ENCODE assay signal across 15 cellular contexts in genomic region chr12:104939089-104939488, GRCh38. TPM values are rescaled to one million over a fixed set of nuclear protein-coding genes. Genes with fewer than 3 reads are reported as not detected.
A peak's percentile ranks its signal among the peaks of the same experiment; 100 is the strongest.
DNase-seq lines count a peak whose midpoint lies in the region; ATAC-seq and FAIRE-seq lines count a peak whose summit lies in the region.
"Had no signal": no experiment of that assay in that cellular context is flagged by ENCODE, and none has a peak within 500 bp of the region (broad histone marks: within the 10 kb centered on the region; RNA-seq: fewer than 3 reads in every experiment).

No MANE protein-coding gene starts in this region.

- WGBS in small intestine, 3 donors, result 49 to 73% (median 72%) methylated on average over 2 of the region's 2 CpGs

- intact Hi-C loops in cardiac septum (cut with DNase I), result no loop called here

- H3K4me1 ChIP-seq in adipocyte (ENCODE audit: control insufficient read depth, insufficient read depth, low read length) (peaks cover 32% of the 10 kb centered on the region), mucosa of rectum (ENCODE audit: control insufficient read depth in 2 of 2, insufficient read depth in 2 of 2, low read length in 2 of 2) (peaks cover 0 to 5% of the 10 kb centered on the region in 2 donors), small intestine (ENCODE audit: control insufficient read depth in 2 of 2, insufficient read depth in 1 of 2, low read depth in 1 of 2, low read length in 1 of 2) (no peaks in the 10 kb centered on the region)
- H3K4me1 ChIP-seq: BLaER1 had no signal

- FAIRE-seq in small intestine (lab: Jason Lieb, UNC), result no peak
- FAIRE-seq: H1 had no signal

- ATAC-seq in left lobe of liver (peak; percentile 37), HG03442 (IDR thresholded peaks at IDR 0.05; ENCODE audit: unreplicated experiment) (no peak)

- no peaks in the 10 kb centered on the region for H3K27me3 ChIP-seq in adipocyte (replicated peaks; ENCODE audit: control insufficient read depth, insufficient read depth, low read length)
- no peaks in the 10 kb centered on the region for H3K27me3 ChIP-seq in mucosa of rectum (ENCODE audit: control insufficient read depth in 2 of 2, insufficient read depth in 2 of 2, low read length in 2 of 2)
- H3K27me3 ChIP-seq in small intestine (ENCODE audit: control insufficient read depth in 2 of 2, insufficient read depth in 2 of 2, low read length in 2 of 2), result no peaks in the 10 kb centered on the region
- H3K27me3 ChIP-seq: BLaER1 had no signal

- no peaks in the 10 kb centered on the region for H3K36me3 ChIP-seq in adipocyte (ENCODE audit: control insufficient read depth, insufficient read depth, low read length, severe bottlenecking)
- no peaks in the 10 kb centered on the region for H3K36me3 ChIP-seq in mucosa of rectum (ENCODE audit: control insufficient read depth in 2 of 2, insufficient read depth in 2 of 2, low read length in 2 of 2)
- H3K36me3 ChIP-seq in small intestine (ENCODE audit: control insufficient read depth in 2 of 2, insufficient read depth in 2 of 2, low read length in 2 of 2), result no peaks in the 10 kb centered on the region
- H3K36me3 ChIP-seq: BLaER1, HAP-1 had no signal

- peak overlapping the region; percentile 1 to 52 for H3K27ac ChIP-seq in mucosa of rectum (ENCODE audit: low read depth in 2 of 2, low read length in 2 of 2)
- no peak overlapping the region for H3K27ac ChIP-seq in small intestine (ENCODE audit: low read depth in 1 of 2, low read length in 1 of 2)
- H3K27ac ChIP-seq: BLaER1 had no signal

- H3K9me3 ChIP-seq in adipocyte (ENCODE audit: control insufficient read depth, low read length) (peaks cover 5% of the 10 kb centered on the region), mucosa of rectum (ENCODE audit: control insufficient read depth in 2 of 2, low read length in 2 of 2) (no peaks in the 10 kb centered on the region), small intestine (ENCODE audit: control insufficient read depth, low read depth) (no peaks in the 10 kb centered on the region)

- H3K9ac ChIP-seq in adipocyte (ENCODE audit: low read length) (peak overlapping the region; percentile 27), mucosa of rectum (ENCODE audit: low read depth in 1 of 2, low read length in 2 of 2) (no peak overlapping the region)
- H3K9ac ChIP-seq: BLaER1 had no signal

- DNase-seq in adipocyte (ENCODE audit: low read depth) (no peak), left lobe of liver (ENCODE audit: low spot score) (no peak), small intestine (peak; percentile 84), cardiac septum (ENCODE audit: low spot score) (no peak), NCI-H1930 (lab: John Stamatoyannopoulos, UW) (no peak)
- DNase-seq: 8988T; AML-193; CD4-positive, CD25-positive, alpha-beta regulatory T cell; DMS53; GF-D8 had no signal

- H3K4me3 ChIP-seq in adipocyte (ENCODE audit: low read length) (peak overlapping the region; percentile 12), mucosa of rectum (ENCODE audit: low read length in 2 of 2) (no peak overlapping the region), small intestine (ENCODE audit: low read depth in 1 of 2, low read length in 2 of 2) (no peak overlapping the region)
- H3K4me3 ChIP-seq: BLaER1, HAP-1 had no signal

RNA-seq across cellular contexts. Expression of gene SLC41A2, which starts 19.0 kb away (rescaled TPM):
- total RNA-seq in left lobe of liver (93.1 TPM), cardiac septum (6.8 TPM)
- polyA plus RNA-seq in small intestine, result 10 to 100 TPM; 14.3 to 27.5 (median 17.7) TPM

RNA-seq across cellular contexts. Expression of gene NOPCHAP1, which starts 47.0 kb away (rescaled TPM):
- total RNA-seq in left lobe of liver (5.9 TPM), cardiac septum (9.4 TPM)
- polyA plus RNA-seq in small intestine, result 10 to 100 TPM in 1 of 3 donors, 1 to 10 TPM in 2; 5.4 to 10.7 (median 8.4) TPM

Comparison
In these comparisons a context has a peak if more than half of its experiments do, and no peak if none do; other contexts are left out.
1. H3K27ac ChIP-seq: peak in mucosa of rectum (2 of 2); none in small intestine (0 of 2).
2. RNA of gene SLC41A2, which starts 19.0 kb away (total RNA-seq): 93.1 TPM in left lobe of liver (single experiment); 6.8 TPM in cardiac septum (single experiment); every median in the first group is over 10 times any median in the second.